Comparison of ENCODE assay signal across 8 cellular contexts in the genomic region with DNA sequence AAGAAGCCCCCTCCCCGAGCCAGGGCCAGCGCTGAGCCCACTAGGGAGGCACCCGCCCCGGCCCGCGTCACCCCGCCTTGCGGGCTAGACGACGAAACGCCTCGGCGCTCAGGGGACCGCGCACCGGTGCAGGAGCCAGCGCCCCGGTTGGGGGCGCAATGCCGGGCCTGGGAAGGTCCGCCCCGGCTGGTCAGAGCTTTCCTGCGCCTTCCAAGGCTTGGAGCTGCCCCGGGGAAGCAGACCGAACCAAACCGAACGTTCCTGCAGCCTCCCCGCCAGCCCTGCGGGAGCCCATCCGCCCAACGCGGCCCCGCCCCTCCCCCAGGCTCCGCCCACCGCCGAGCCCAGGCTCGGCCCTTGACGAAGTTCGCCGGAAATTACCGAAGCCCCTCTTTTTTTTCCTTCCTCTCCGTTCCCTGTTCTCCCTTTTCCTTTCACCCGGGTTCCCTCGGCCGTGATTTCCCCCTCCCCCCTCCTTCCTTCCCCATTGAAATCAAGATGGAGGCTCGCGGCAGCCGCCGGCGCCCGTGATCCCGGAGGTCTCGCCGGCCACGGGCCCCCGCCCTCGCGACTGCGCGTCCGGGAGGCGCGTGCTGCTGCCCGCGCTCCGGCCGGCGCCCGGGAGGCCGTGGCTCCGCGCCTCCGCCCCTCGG. TPM values are rescaled to one million over a fixed set of nuclear protein-coding genes. Genes with fewer than 3 reads are reported as not detected.
DNase-seq lines count a peak whose midpoint lies in the region; ATAC-seq and TF ChIP-seq lines count a peak whose summit lies in the region.

Gene TRIO (plus strand): TSS at position 487 of the 653 bp plus-strand sequence. CDS start 384 bp downstream, outside the sequence.

- H3K9ac ChIP-seq in duodenal mucosa (ENCODE audit: low read depth in 1 of 2, low read length in 2 of 2), result peak within 1 kb of the TSS; percentile 73 to 81

- no peaks in the 10 kb centered on the region for H3K36me3 ChIP-seq in duodenal mucosa (ENCODE audit: control insufficient read depth in 1 of 2, insufficient read depth in 2 of 2, low read length in 2 of 2)

- WGBS in lower leg skin, 2 donors, result 1% methylated on average over 50 to 68 of the region's 74 CpGs

- no peak for TF ChIP-seq POLR2A in lower leg skin (IDR thresholded peaks at IDR 0.05)

- H3K27me3 ChIP-seq in duodenal mucosa (ENCODE audit: control insufficient read depth in 1 of 2, insufficient read depth in 2 of 2, low read length in 2 of 2), result no peaks in the 10 kb centered on the region

- peak within 1 kb of the TSS; percentile 83 for H3K27ac ChIP-seq in duodenal mucosa (ENCODE audit: low read depth, low read length)

- H3K4me3 ChIP-seq in duodenal mucosa (ENCODE audit: low read depth in 1 of 2, low read length in 2 of 2) (peak within 1 kb of the TSS; percentile 81 to 91), lower leg skin (ENCODE audit: low read depth, poor library complexity, severe bottlenecking) (peak within 1 kb of the TSS; percentile 75)

- H3K9me3 ChIP-seq in duodenal mucosa (ENCODE audit: control insufficient read depth in 1 of 2, low read length in 2 of 2), result no peaks in the 10 kb centered on the region

- peak; percentile 46 for ATAC-seq in GM19035 (IDR thresholded peaks at IDR 0.05; ENCODE audit: unreplicated experiment)
- peak; percentile 45 for ATAC-seq in HG03354 (IDR thresholded peaks at IDR 0.05; ENCODE audit: poor library complexity, severe bottlenecking, unreplicated experiment)

- no peak for TF ChIP-seq CTCF in lower leg skin (IDR thresholded peaks at IDR 0.05)

- H3K4me1 ChIP-seq in duodenal mucosa (ENCODE audit: control insufficient read depth in 1 of 2, insufficient read depth in 2 of 2, low read length in 2 of 2), result peaks cover 28 to 36% of the 10 kb centered on the region in 2 donors

- intact Hi-C loops in lower leg skin (cut with DNase I; ENCODE audit: low total_unique reads), result no loop called here

- peak; percentile 95 for DNase-seq in AG20443 (ENCODE audit: low spot score)
- peak; percentile 92 for DNase-seq in NCI-H446 treated with DMSO at 0.1 percent for 48 hours (lab: John Stamatoyannopoulos, UW)
- DNase-seq in activated CD4-positive, alpha-beta T cell treated with anti-CD3 and anti-CD28 coated beads, Interleukin-2, amount 50 U/mL, for 4 hours, result peak; percentile 60 to 71
- DNase-seq in lower leg skin (ENCODE audit: low spot score in 2 of 2), result peak; percentile 90 to 97
- peak; percentile 68 to 81 for DNase-seq in stimulated activated CD4-positive, alpha-beta T cell treated with anti-CD3 and anti-CD28 coated beads, Interleukin-4, amount 100 ng/mL, for 4 hours

RNA-seq across cellular contexts. Expression of gene TRIO, which starts in this region (rescaled TPM):
- total RNA-seq in lower leg skin, result 100 to 1,000 TPM in 1 of 4 donors, 10 to 100 TPM in 3; 47.8 to 101 (median 64.5) TPM

Comparison
In these comparisons a context has a peak if more than half of its experiments do, and no peak if none do; other contexts are left out.
1. Peak in every context shown above with its lines: DNase-seq, ATAC-seq, H3K4me3 ChIP-seq and H3K27ac ChIP-seq.